ENCODE assay signal across 8 cellular contexts in the genomic region with DNA sequence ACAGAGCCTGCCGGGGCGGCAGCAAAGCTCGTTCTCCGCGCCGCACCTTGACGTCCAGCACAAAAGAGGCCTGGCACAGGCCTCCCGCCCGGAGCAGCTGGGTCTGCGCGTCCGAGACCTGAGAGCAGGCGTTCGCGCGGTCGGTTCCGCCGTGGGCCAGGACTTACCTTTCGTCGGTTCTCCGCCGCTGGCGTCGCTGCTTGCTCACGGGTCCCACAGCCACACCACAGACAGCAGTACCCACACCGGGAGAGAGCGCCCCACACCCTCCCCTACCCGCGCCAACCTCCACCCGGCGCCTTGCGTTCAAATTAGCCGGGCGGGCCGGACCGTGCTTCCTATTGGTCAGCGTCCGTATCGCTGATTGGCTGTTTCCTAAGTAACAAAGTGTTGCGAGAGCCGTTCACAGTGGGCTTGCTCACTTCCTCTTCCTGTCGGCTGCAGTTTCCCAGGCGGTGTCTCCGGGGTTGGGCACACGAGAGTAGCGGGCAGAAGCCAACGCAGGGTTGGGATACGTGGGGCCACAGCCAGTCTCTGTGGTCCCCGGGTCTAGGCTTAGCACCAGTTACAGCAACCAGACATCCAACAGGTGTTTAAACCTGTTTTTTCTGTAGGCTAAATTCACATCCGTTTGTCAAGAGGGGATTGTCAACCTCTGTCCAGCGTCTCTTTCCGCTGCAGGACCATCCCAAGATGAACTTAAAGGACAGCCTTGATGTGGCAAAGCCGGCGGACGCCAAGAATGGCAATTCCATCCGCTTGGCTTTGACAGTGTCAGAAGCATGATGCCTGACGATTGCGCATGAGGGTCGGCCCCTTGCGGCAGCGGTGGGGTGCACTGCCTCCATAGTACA. TPM values are rescaled to one million over a fixed set of nuclear protein-coding genes. Genes with fewer than 3 reads are reported as not detected.
A peak's percentile ranks its signal among the peaks of the same experiment; 100 is the strongest.
DNase-seq lines count a peak whose midpoint lies in the region; ATAC-seq and TF ChIP-seq lines count a peak whose summit lies in the region.

A gene (minus strand): TSS at position 313 of the 854 bp plus-strand sequence. CDS start 11,429 bp downstream, outside the sequence.

- peaks cover 6% of the 10 kb centered on the region for H3K27me3 Mint-ChIP-seq in activated T-cell treated with anti-CD3 and anti-CD28 coated beads, Interleukin-2, amount 50 U/mL, for 24 hours

- H3K36me3 ChIP-seq in KMS-11 (ENCODE audit: insufficient read depth) (no peaks in the 10 kb centered on the region; the same call in 1 of the 2 replicates), Panc1 (ENCODE audit: control insufficient read depth, insufficient read depth, low read length) (peaks cover 5% of the 10 kb centered on the region), muscle layer of duodenum (ENCODE audit: control insufficient read depth in 1 of 2, insufficient read depth in 2 of 2, low read length in 2 of 2) (no peaks in the 10 kb centered on the region)

- peaks cover 24% of the 10 kb centered on the region for H3K4me1 ChIP-seq in KMS-11 (ENCODE audit: low read depth, poor library complexity, severe bottlenecking)
- H3K4me1 ChIP-seq in Panc1 (ENCODE audit: control insufficient read depth, insufficient read depth, low read length) = 0 out of 2 replicates have a peak, but pooled peaks cover 2% of the 10 kb centered on the region
- H3K4me1 ChIP-seq in muscle layer of duodenum (ENCODE audit: control insufficient read depth in 1 of 2, insufficient read depth in 2 of 2, low read length in 2 of 2) = peaks cover 0 to 10% of the 10 kb centered on the region in 2 donors

- ATAC-seq in GM21717 (IDR thresholded peaks at IDR 0.05; ENCODE audit: unreplicated experiment) = peak; percentile 79
- peak; percentile 97 for ATAC-seq in Panc1
- ATAC-seq in esophagus mucosa = peak; percentile 98

- no peak within 1 kb of the TSS for H3K4me3 ChIP-seq in KMS-11 (IDR thresholded peaks at IDR 0.05; ENCODE audit: insufficient read depth, low read depth, low read length)
- peak within 1 kb of the TSS; percentile 72 to 79 for H3K4me3 ChIP-seq in Panc1 (ENCODE audit: low read depth in 2 of 2, low read length in 2 of 2)
- peak within 1 kb of the TSS; percentile 74 to 80 for H3K4me3 ChIP-seq in muscle layer of duodenum (ENCODE audit: low read depth in 1 of 2, low read length in 2 of 2)

- no peaks in the 10 kb centered on the region; the same call in 1 of the 2 replicates for H4K20me1 ChIP-seq in KMS-11 (ENCODE audit: insufficient read depth)

- H3K27ac ChIP-seq in KMS-11 (peak within 1 kb of the TSS; percentile 63), Panc1 (ENCODE audit: low read length) (peak within 1 kb of the TSS; percentile 95), muscle layer of duodenum (ENCODE audit: low read length) (peak within 1 kb of the TSS; percentile 24)

- no peaks in the 10 kb centered on the region for H3K9me3 Mint-ChIP-seq in activated T-cell treated with anti-CD3 and anti-CD28 coated beads, Interleukin-2, amount 50 U/mL, for 24 hours

- peak within 1 kb of the TSS; percentile 92 for H3K27ac Mint-ChIP-seq in activated T-cell treated with anti-CD3 and anti-CD28 coated beads, Interleukin-2, amount 50 U/mL, for 24 hours

- H3K9ac ChIP-seq in KMS-11 = peak within 1 kb of the TSS; percentile 71

- BruUV-seq in Panc1 (replicated peaks; lab: Mats Ljungman, UMichigan) = TSS peak; percentile 98

- H3K4me2 ChIP-seq in KMS-11 = peak within 1 kb of the TSS; percentile 77

- TF ChIP-seq CTCF in KMS-11 (conservative IDR thresholded peaks at IDR 0.05; ENCODE audit: low read depth, low read length) = no peak
- TF ChIP-seq CTCF in Panc1 (IDR thresholded peaks at IDR 0.05) = no peak

- H3K9me3 ChIP-seq in Panc1 (ENCODE audit: control insufficient read depth, insufficient read depth, low read depth, low read length) = no peaks in the 10 kb centered on the region
- no peaks in the 10 kb centered on the region for H3K9me3 ChIP-seq in muscle layer of duodenum (ENCODE audit: control insufficient read depth in 1 of 2, low read length in 2 of 2)

- CTCF ChIA-PET in Panc1 (lab: Charles Lee) = no interaction called here

- POLR2A ChIA-PET in Panc1 (lab: Charles Lee) = interaction anchor here (0.6 kb wide), 1 partner anchor 95 kb away, joined by 11 read pairs; no protein-coding TSS in a partner anchor

- no peaks in the 10 kb centered on the region for H3K27me3 ChIP-seq in KMS-11 (ENCODE audit: insufficient read depth, low read depth)
- no peaks in the 10 kb centered on the region for H3K27me3 ChIP-seq in Panc1 (ENCODE audit: control insufficient read depth, insufficient read depth, low read length)
- no peaks in the 10 kb centered on the region for H3K27me3 ChIP-seq in muscle layer of duodenum (ENCODE audit: low read depth, low read length)

- intact Hi-C loops in Panc1 (cut with micrococcal nuclease; ENCODE audit: unreplicated experiment) = no loop called here

- peak within 1 kb of the TSS; percentile 79 for H2AFZ ChIP-seq in KMS-11 (ENCODE audit: low read depth)

- peaks cover 32% of the 10 kb centered on the region for H3K36me3 Mint-ChIP-seq in activated T-cell treated with anti-CD3 and anti-CD28 coated beads, Interleukin-2, amount 50 U/mL, for 24 hours (ENCODE audit: low read depth)

- peak within 1 kb of the TSS; percentile 94 for H3K4me3 Mint-ChIP-seq in activated T-cell treated with anti-CD3 and anti-CD28 coated beads, Interleukin-2, amount 50 U/mL, for 24 hours

- peak; percentile 96 for DNase-seq in DMS79 (lab: John Stamatoyannopoulos, UW)
- DNase-seq in Panc1 (ENCODE audit: low read depth, low spot score) = peak; percentile 56
- DNase-seq in activated T-cell treated with anti-CD3 and anti-CD28 coated beads, Interleukin-2, amount 50 U/mL, for 24 hours = peak; percentile 89
- peak; percentile 78 for DNase-seq in stimulated activated CD8-positive, alpha-beta memory T cell treated with anti-CD3 and anti-CD28 coated beads, Interleukin-7, amount 100 ng/mL, for 24 hours (ENCODE audit: low read depth)

- peaks cover 16% of the 10 kb centered on the region for H3K4me1 Mint-ChIP-seq in activated T-cell treated with anti-CD3 and anti-CD28 coated beads, Interleukin-2, amount 50 U/mL, for 24 hours (ENCODE audit: low read depth)

- in situ Hi-C loops in Panc1 (cut with HindIII; ENCODE audit: low pct_unique_long_range_greater_than_20kb, low sequenced_read_pairs) = no loop called here

- H3K79me2 ChIP-seq in KMS-11 (ENCODE audit: insufficient read depth, low read depth) = peaks cover 48% of the 10 kb centered on the region

RNA-seq across cellular contexts. Expression of the gene that starts here (rescaled TPM):
- 31.3 TPM for total RNA-seq in Panc1 (2021; ENCODE audit: unreplicated experiment)
- polyA plus RNA-seq in Panc1 (2012; ENCODE audit: insufficient read length) = 12.2 TPM
- 10.4 TPM for total RNA-seq in esophagus mucosa

Comparison
In these comparisons a context has a peak if more than half of its experiments do, and no peak if none do; other contexts are left out.
1. H3K27ac ChIP-seq: peak in every context shown above with its lines; median percentile 95 in Panc1; 63 in KMS-11; 24 in muscle layer of duodenum.